38 cellular contexts compared by ENCODE assay signal in genomic region chr9:22189471-22189870, GRCh38.
"Had no signal": no experiment of that assay in that cellular context is flagged by ENCODE, and none has a peak within 500 bp of the region (broad histone marks: within the 10 kb centered on the region; RNA-seq: fewer than 3 reads in every experiment).

No MANE protein-coding gene starts in this region.

- H3K4me3 ChIP-seq: adrenal gland, ascending aorta, body of pancreas, breast epithelium, cardiac muscle cell had no signal

- FAIRE-seq: bronchial epithelial cell had no signal

- H3K36me3 Mint-ChIP-seq: activated naive CD4-positive, alpha-beta T cell treated with anti-CD3 and anti-CD28 coated beads, Interleukin-2, amount 10 ng/mL, durations not matched to agents 7 days and 5 days; activated naive CD4-positive, alpha-beta T cell treated with anti-CD3 and anti-CD28 coated beads, Interleukin-2, amount 50 U/mL, for 24 hours; activated naive CD4-positive, alpha-beta T cell treated with anti-CD3 and anti-CD28 coated beads, Interleukin-2, amount 50 U/mL, for 72 hours; activated naive CD8-positive, alpha-beta T cell; activated naive CD8-positive, alpha-beta T cell treated with anti-CD3 and anti-CD28 coated beads for 36 hours; activated naive CD8-positive, alpha-beta T cell treated with anti-CD3 and anti-CD28 coated beads, Interleukin-2, amount 10 ng/mL, durations not matched to agents 7 days and 5 days; brain had no signal

- H3K27ac Mint-ChIP-seq: activated naive CD4-positive, alpha-beta T cell treated with anti-CD3 and anti-CD28 coated beads for 36 hours; activated naive CD4-positive, alpha-beta T cell treated with anti-CD3 and anti-CD28 coated beads, Interleukin-2, amount 10 ng/mL, durations not matched to agents 7 days and 5 days; activated naive CD4-positive, alpha-beta T cell treated with anti-CD3 and anti-CD28 coated beads, Interleukin-2, amount 50 U/mL, for 24 hours; activated naive CD4-positive, alpha-beta T cell treated with anti-CD3 and anti-CD28 coated beads, Interleukin-2, amount 50 U/mL, for 72 hours; activated naive CD8-positive, alpha-beta T cell; activated naive CD8-positive, alpha-beta T cell treated with anti-CD3 and anti-CD28 coated beads for 36 hours; activated naive CD8-positive, alpha-beta T cell treated with anti-CD3 and anti-CD28 coated beads, Interleukin-2, amount 10 ng/mL, durations not matched to agents 7 days and 5 days; activated naive CD8-positive, alpha-beta T cell treated with anti-CD3 and anti-CD28 coated beads, Interleukin-2, amount 50 U/mL, for 24 hours; activated T-cell treated with anti-CD3 and anti-CD28 coated beads, Interleukin-2, amount 50 U/mL, for 24 hours; activated T-cell treated with anti-CD3 and anti-CD28 coated beads, Interleukin-2, amount 50 U/mL, for 72 hours; activated T-helper 1 cell treated with anti-CD3 and anti-CD28 coated beads, Interleukin-12 subunit alpha, Interleukin-12 subunit beta, Interleukin-2, Interleukin-4 antibody, amounts not matched to agents 30 ng/mL and 10 ng/mL and 1 ng/mL, durations not matched to agents 14 hours and 24 hours and 36 hours; activated T-helper 17 cell treated with anti-CD3 and anti-CD28 coated beads, Interleukin-2, amount 50 U/mL, for 72 hours; activated T-helper 2 cell treated with anti-CD3 and anti-CD28 coated beads, Interferon-gamma antibody, Interleukin-2, Interleukin-4, amounts not matched to agents 10 μg/mL and 5 μg/mL and 100 μg/mL, durations not matched to agents 14 hours and 24 hours and 36 hours; brain had no signal

- H3K27ac ChIP-seq: adrenal gland, ascending aorta, body of pancreas, brain microvascular endothelial cell, breast epithelium, cardiac muscle cell had no signal

- H3K4me3 Mint-ChIP-seq: activated naive CD4-positive, alpha-beta T cell treated with anti-CD3 and anti-CD28 coated beads for 36 hours; activated naive CD4-positive, alpha-beta T cell treated with anti-CD3 and anti-CD28 coated beads, Interleukin-2, amount 10 ng/mL, durations not matched to agents 7 days and 5 days; activated naive CD4-positive, alpha-beta T cell treated with anti-CD3 and anti-CD28 coated beads, Interleukin-2, amount 50 U/mL, for 24 hours; activated naive CD8-positive, alpha-beta T cell; activated naive CD8-positive, alpha-beta T cell treated with anti-CD3 and anti-CD28 coated beads for 36 hours; activated naive CD8-positive, alpha-beta T cell treated with anti-CD3 and anti-CD28 coated beads, Interleukin-2, amount 10 ng/mL, durations not matched to agents 7 days and 5 days; activated naive CD8-positive, alpha-beta T cell treated with anti-CD3 and anti-CD28 coated beads, Interleukin-2, amount 50 U/mL, for 24 hours; activated T-cell treated with anti-CD3 and anti-CD28 coated beads, Interleukin-2, amount 50 U/mL, for 24 hours; activated T-cell treated with anti-CD3 and anti-CD28 coated beads, Interleukin-2, amount 50 U/mL, for 4 hours; activated T-cell treated with anti-CD3 and anti-CD28 coated beads, Interleukin-2, amount 50 U/mL, for 72 hours; activated T-helper 1 cell treated with anti-CD3 and anti-CD28 coated beads, Interleukin-12 subunit alpha, Interleukin-12 subunit beta, Interleukin-2, Interleukin-4 antibody, amounts not matched to agents 30 ng/mL and 10 ng/mL and 1 ng/mL, durations not matched to agents 14 hours and 24 hours and 36 hours; activated T-helper 17 cell treated with anti-CD3 and anti-CD28 coated beads, Interleukin-2, amount 50 U/mL, for 72 hours; brain; central memory CD8-positive, alpha-beta T cell had no signal

- DNase-seq: activated effector memory CD4-positive, alpha-beta T cell treated with anti-CD3 and anti-CD28 coated beads, Interleukin-2, amount 50 U/mL, for 16 hours; activated effector memory CD4-positive, alpha-beta T cell treated with Interleukin-2 at 50 U/mL for 16 hours; activated gamma-delta T cell; activated gamma-delta T cell treated with Interleukin-2 at 50 U/mL for 16 hours; activated naive CD4-positive, alpha-beta T cell; activated naive CD4-positive, alpha-beta T cell treated with anti-CD3 and anti-CD28 coated beads for 36 hours; activated naive CD4-positive, alpha-beta T cell treated with anti-CD3 and anti-CD28 coated beads, Interleukin-2, amount 10 ng/mL, durations not matched to agents 7 days and 5 days; activated naive CD4-positive, alpha-beta T cell treated with anti-CD3 and anti-CD28 coated beads, Interleukin-2, amount 50 U/mL, for 16 hours; activated naive CD4-positive, alpha-beta T cell treated with Interleukin-2 at 50 U/mL for 16 hours; activated naive CD8-positive, alpha-beta T cell treated with anti-CD3 and anti-CD28 coated beads for 36 hours; activated naive CD8-positive, alpha-beta T cell treated with anti-CD3 and anti-CD28 coated beads, Interleukin-2, amount 10 ng/mL, durations not matched to agents 7 days and 5 days; activated naive CD8-positive, alpha-beta T cell treated with anti-CD3 and anti-CD28 coated beads, Interleukin-2, amount 50 U/mL, for 24 hours; activated T-cell treated with anti-CD3 and anti-CD28 coated beads, Interleukin-2, amount 50 U/mL, for 24 hours; activated T-cell treated with anti-CD3 and anti-CD28 coated beads, Interleukin-2, amount 50 U/mL, for 4 hours; activated T-cell treated with anti-CD3 and anti-CD28 coated beads, Interleukin-2, amount 50 U/mL, for 48 hours; activated T-cell treated with anti-CD3 and anti-CD28 coated beads, Interleukin-2, amount 50 U/mL, for 72 hours; adrenal gland; amniotic stem cell; amygdala; anterior cingulate cortex; aorta; body of pancreas; brain microvascular endothelial cell; caudate nucleus; central memory CD4-positive, alpha-beta T cell; cerebellar nuclear complex had no signal

- H3K4me1 ChIP-seq: adrenal gland, ascending aorta, body of pancreas, breast epithelium had no signal

- H3K9me3 Mint-ChIP-seq: activated naive CD4-positive, alpha-beta T cell treated with anti-CD3 and anti-CD28 coated beads for 36 hours; activated naive CD4-positive, alpha-beta T cell treated with anti-CD3 and anti-CD28 coated beads, Interleukin-2, amount 10 ng/mL, durations not matched to agents 7 days and 5 days; activated naive CD4-positive, alpha-beta T cell treated with anti-CD3 and anti-CD28 coated beads, Interleukin-2, amount 50 U/mL, for 72 hours; activated naive CD8-positive, alpha-beta T cell treated with anti-CD3 and anti-CD28 coated beads, Interleukin-2, amount 50 U/mL, for 24 hours; activated T-cell treated with anti-CD3 and anti-CD28 coated beads, Interleukin-2, amount 50 U/mL, for 24 hours; activated T-cell treated with anti-CD3 and anti-CD28 coated beads, Interleukin-2, amount 50 U/mL, for 4 hours; activated T-cell treated with anti-CD3 and anti-CD28 coated beads, Interleukin-2, amount 50 U/mL, for 72 hours; activated T-helper 1 cell treated with anti-CD3 and anti-CD28 coated beads, Interleukin-12 subunit alpha, Interleukin-12 subunit beta, Interleukin-2, Interleukin-4 antibody, amounts not matched to agents 30 ng/mL and 10 ng/mL and 1 ng/mL, durations not matched to agents 14 hours and 24 hours and 36 hours; activated T-helper 17 cell treated with anti-CD3 and anti-CD28 coated beads, Interleukin-2, amount 50 U/mL, for 72 hours; activated T-helper 2 cell treated with anti-CD3 and anti-CD28 coated beads, Interferon-gamma antibody, Interleukin-2, Interleukin-4, amounts not matched to agents 10 μg/mL and 5 μg/mL and 100 μg/mL, durations not matched to agents 14 hours and 24 hours and 36 hours; central memory CD8-positive, alpha-beta T cell had no signal

- H3K36me3 ChIP-seq: adrenal gland, ascending aorta, brain microvascular endothelial cell, breast epithelium, cardiac muscle cell had no signal

- H3K4me1 Mint-ChIP-seq: activated naive CD4-positive, alpha-beta T cell treated with anti-CD3 and anti-CD28 coated beads, Interleukin-2, amount 10 ng/mL, durations not matched to agents 7 days and 5 days; activated naive CD4-positive, alpha-beta T cell treated with anti-CD3 and anti-CD28 coated beads, Interleukin-2, amount 50 U/mL, for 24 hours; activated naive CD8-positive, alpha-beta T cell treated with anti-CD3 and anti-CD28 coated beads for 36 hours; activated naive CD8-positive, alpha-beta T cell treated with anti-CD3 and anti-CD28 coated beads, Interleukin-2, amount 10 ng/mL, durations not matched to agents 7 days and 5 days; activated naive CD8-positive, alpha-beta T cell treated with anti-CD3 and anti-CD28 coated beads, Interleukin-2, amount 50 U/mL, for 24 hours; activated T-helper 17 cell treated with anti-CD3 and anti-CD28 coated beads, Interleukin-2, amount 50 U/mL, for 72 hours; brain; central memory CD8-positive, alpha-beta T cell had no signal

- H3K9me3 ChIP-seq: adrenal gland, ascending aorta, body of pancreas, breast epithelium had no signal

- H3K27me3 Mint-ChIP-seq: activated naive CD4-positive, alpha-beta T cell treated with anti-CD3 and anti-CD28 coated beads, Interleukin-2, amount 50 U/mL, for 24 hours; activated naive CD8-positive, alpha-beta T cell had no signal

- ATAC-seq: activated naive CD4-positive, alpha-beta T cell treated with anti-CD3 and anti-CD28 coated beads, Interleukin-2, amount 50 U/mL, for 72 hours; activated naive CD8-positive, alpha-beta T cell treated with anti-CD3 and anti-CD28 coated beads, Interleukin-2, amount 50 U/mL, for 24 hours; activated T-cell treated with anti-CD3 and anti-CD28 coated beads, Interleukin-2, amount 50 U/mL, for 4 hours; activated T-cell treated with anti-CD3 and anti-CD28 coated beads, Interleukin-2, amount 50 U/mL, for 72 hours; activated T-helper 17 cell treated with anti-CD3 and anti-CD28 coated beads, Interleukin-2, amount 50 U/mL, for 72 hours; body of pancreas had no signal
